Comparison of ENCODE assay signal across 17 cellular contexts in genomic region chr7:55050286-55050685, GRCh38. TPM values are rescaled to one million over a fixed set of nuclear protein-coding genes. Genes with fewer than 3 reads are reported as not detected.
DNase-seq lines count a peak whose midpoint lies in the region; ATAC-seq and TF ChIP-seq lines count a peak whose summit lies in the region.
"Had no signal": no experiment of that assay in that cellular context is flagged by ENCODE, and none has a peak within 500 bp of the region (broad histone marks: within the 10 kb centered on the region; RNA-seq: fewer than 3 reads in every experiment).

No MANE protein-coding gene starts in this region.

- no peak overlapping the region for H4K5ac ChIP-seq in IMR-90 (ENCODE audit: low read depth, low read length)

- no peak overlapping the region for H3K56ac ChIP-seq in IMR-90 (ENCODE audit: extremely low read depth, insufficient read depth, low read length)

- H2AFZ ChIP-seq in IMR-90 (replicated peaks; ENCODE audit: low read length, poor library complexity), result no peak overlapping the region
- H2AFZ ChIP-seq: GM23248 had no signal

- POLR2A ChIA-PET in IMR-90 (lab: Charles Lee; ENCODE audit: unreplicated experiment), result no interaction called here

- no peak overlapping the region for H3K4me3 ChIP-seq in IMR-90 (ENCODE audit: insufficient read depth, low read depth, low read length)
- no peak overlapping the region for H3K4me3 ChIP-seq in RWPE2 (ENCODE audit: severe bottlenecking)
- H3K4me3 ChIP-seq in left ventricle myocardium inferior, result no peak overlapping the region
- H3K4me3 ChIP-seq: GM23248, MG63, stomach had no signal

- no peak overlapping the region for H3K9ac ChIP-seq in IMR-90 (ENCODE audit: low read depth, low read length)
- H3K9ac ChIP-seq: GM23248 had no signal

- no peak overlapping the region for H3K4me2 ChIP-seq in IMR-90 (ENCODE audit: low read depth, low read length)

- in situ Hi-C loops in IMR-90 (cut with MboI; ENCODE audit: low sequenced_read_pairs), result no loop called here

- peak overlapping the region in 1 of 2 experiments; percentile 42; a peak in 1 of 4 replicates for H4K8ac ChIP-seq in IMR-90 (ENCODE audit: low read depth in 2 of 2, low read length in 2 of 2)

- peak overlapping the region; percentile 37; the same call in 1 of the 2 replicates for H3K4ac ChIP-seq in IMR-90 (ENCODE audit: low read depth, low read length)

- 90% methylated on average over 2 of the region's 5 CpGs; no CpG with 5 or more reads in 1 of the 2 experiments for WGBS in IMR-90 (ENCODE audit: extremely low coverage in 2 of 2, insufficient read length in 1 of 2), 2 experiments

- peaks cover 41% of the 10 kb centered on the region for H3K9me1 ChIP-seq in IMR-90 (ENCODE audit: insufficient read depth, low read length)

- TF ChIP-seq POLR2A in IMR-90 (IDR thresholded peaks at IDR 0.05; ENCODE audit: low read depth, low read length), result no peak
- TF ChIP-seq POLR2A in erythroblast (IDR thresholded peaks at IDR 0.05; ENCODE audit: low read length), result no peak

- H3K9me3 ChIP-seq in IMR-90 (ENCODE audit: control insufficient read depth, insufficient read depth, low read length) (no peaks in the 10 kb centered on the region), RWPE2 (ENCODE audit: severe bottlenecking) (no peaks in the 10 kb centered on the region), left ventricle myocardium inferior (replicated peaks) (no peaks in the 10 kb centered on the region)
- H3K9me3 ChIP-seq: MG63, stomach had no signal

- H4K91ac ChIP-seq in IMR-90 (ENCODE audit: insufficient read depth, low read depth, low read length), result no peak overlapping the region

- H2BK15ac ChIP-seq in IMR-90 (ENCODE audit: low read depth, low read length), result no peak overlapping the region; the same call in 2 of the 3 replicates

- H3K14ac ChIP-seq in IMR-90 (replicated peaks; ENCODE audit: low read depth, low read length), result peak overlapping the region; percentile 47; the same call in 1 of the 2 replicates

- no peak overlapping the region for H3K18ac ChIP-seq in IMR-90 (ENCODE audit: low read depth, low read length)

- H3K27me3 ChIP-seq in IMR-90 (ENCODE audit: control insufficient read depth, insufficient read depth, low read length) (no peaks in the 10 kb centered on the region), RWPE2 (ENCODE audit: insufficient read depth, poor library complexity, severe bottlenecking) (no peaks in the 10 kb centered on the region), left ventricle myocardium inferior (ENCODE audit: low read depth) (no peaks in the 10 kb centered on the region)
- H3K27me3 ChIP-seq: MG63, stomach had no signal

- peaks cover 42% of the 10 kb centered on the region for H3K4me1 ChIP-seq in IMR-90 (ENCODE audit: control insufficient read depth, insufficient read depth, low read length)
- peaks cover 96% of the 10 kb centered on the region for H3K4me1 ChIP-seq in RWPE2 (ENCODE audit: insufficient read depth, poor library complexity, severe bottlenecking)
- H3K4me1 ChIP-seq in left ventricle myocardium inferior, result peaks cover 54% of the 10 kb centered on the region

- H3K27ac ChIP-seq in IMR-90 (ENCODE audit: insufficient read depth, low read length) (0 out of 2 replicates have a peak overlapping the region, but pooled peaks have one; percentile 13), RWPE2 (ENCODE audit: poor library complexity, severe bottlenecking) (peak overlapping the region; percentile 96), left ventricle myocardium inferior (replicated peaks) (no peak overlapping the region)
- H3K27ac ChIP-seq: GM23248, stomach had no signal

- H3K36me3 ChIP-seq in IMR-90 (ENCODE audit: control insufficient read depth, insufficient read depth, low read length) (peaks cover 2% of the 10 kb centered on the region; the same call in 1 of the 2 replicates), RWPE2 (ENCODE audit: low read depth) (peaks cover 86% of the 10 kb centered on the region), left ventricle myocardium inferior (no peaks in the 10 kb centered on the region)
- H3K36me3 ChIP-seq: stomach had no signal

- H4K20me1 ChIP-seq in IMR-90 (ENCODE audit: insufficient read depth, low read length), result peaks cover 49% of the 10 kb centered on the region

- dilution Hi-C loops in IMR-90 (cut with HindIII; ENCODE audit: low sequenced_read_pairs, unreplicated experiment), result no loop called here

- CTCF ChIA-PET in IMR-90 (lab: Yijun Ruan, JAX), result no interaction called here

- TF ChIP-seq CTCF in IMR-90 (conservative IDR thresholded peaks at IDR 0.05; ENCODE audit: low read depth, low read length), result no peak
- no peak for TF ChIP-seq CTCF in RWPE2 (IDR thresholded peaks at IDR 0.05; ENCODE audit: poor library complexity, severe bottlenecking)
- TF ChIP-seq CTCF in left ventricle myocardium inferior (IDR thresholded peaks at IDR 0.05; ENCODE audit: borderline replicate concordance), result no peak

- intact Hi-C loops in IMR-90 (cut with micrococcal nuclease) (no loop called here), left ventricle myocardium inferior (cut with micrococcal nuclease) (no loop called here)

- no TSS peak for BruUV-seq in IMR-90 (replicated peaks; lab: Mats Ljungman, UMichigan)

- no peak overlapping the region; the same call in 1 of the 2 replicates for H2AK5ac ChIP-seq in IMR-90 (ENCODE audit: low read depth, low read length)

- H2BK20ac ChIP-seq in IMR-90 (ENCODE audit: low read depth, low read length), result 0 out of 2 replicates have a peak overlapping the region, but pooled peaks have one; percentile 20

- no peak overlapping the region for H2BK120ac ChIP-seq in IMR-90 (ENCODE audit: low read depth, low read length)

- DNase-seq in ELR (ENCODE audit: low read depth) (peak; percentile 58), IMR-90 (no peak), RWPE2 (ENCODE audit: low spot score) (no peak), medulla oblongata (ENCODE audit: extremely low spot score) (peak; percentile 58), left ventricle myocardium inferior (no peak), erythroblast (lab: John Stamatoyannopoulos, UW) (no peak)
- DNase-seq in central memory CD4-positive, alpha-beta T cell, result no peak
- DNase-seq: activated B cell treated with CpG ODN at 0.5 μM for 24 hours; CD8-positive, alpha-beta memory T cell; endodermal cell; GM23248; MG63; NCI-H774; stomach had no signal

- ATAC-seq in IMR-90 (ENCODE audit: low read depth) (no peak), RWPE2 (ENCODE audit: low read depth) (no peak), HG03521 (IDR thresholded peaks at IDR 0.05; ENCODE audit: unreplicated experiment) (no peak)
- ATAC-seq: left lobe of liver; natural killer cell treated with Interleukin-12 subunit alpha and Interleukin-12 subunit beta and Interleukin-15 and Interleukin-18, amount 100 ng/mL, for 72 hours had no signal

- H3K79me1 ChIP-seq in IMR-90 (ENCODE audit: low read depth in 1 of 2, low read length in 2 of 2), result peaks cover 59 to 96% of the 10 kb centered on the region in 2 experiments

- 0 out of 2 replicates have a peak overlapping the region, but pooled peaks have one; percentile 53 for H3K23ac ChIP-seq in IMR-90 (ENCODE audit: low read depth, low read length)

- peak overlapping the region; percentile 15 for H2BK5ac ChIP-seq in IMR-90 (ENCODE audit: low read depth, low read length, poor library complexity, severe bottlenecking)

- no peak overlapping the region for H2AK9ac ChIP-seq in IMR-90 (replicated peaks; ENCODE audit: low read depth, low read length, poor library complexity)

- TF ChIP-seq RAD21 in IMR-90 (IDR thresholded peaks at IDR 0.05; ENCODE audit: low read length), result no peak

TF ChIP-seq in IMR-90, 13 proteins besides CTCF, POLR2A, EP300 and RAD21:
- no peak for TF ChIP-seq NFE2L2 (IDR thresholded peaks at IDR 0.05; ENCODE audit: low read depth, low read length)
- no peak for TF ChIP-seq RCOR1 (IDR thresholded peaks at IDR 0.05; ENCODE audit: insufficient replicate concordance, low read length)
- no peak for TF ChIP-seq MAZ (IDR thresholded peaks at IDR 0.05; ENCODE audit: borderline replicate concordance, low read depth, low read length)
- TF ChIP-seq BHLHE40 (IDR thresholded peaks at IDR 0.05; ENCODE audit: low read depth, low read length), result no peak

RNA-seq across cellular contexts. Expression of gene EGFR, which starts 31.5 kb away (rescaled TPM):
- total RNA-seq in IMR-90 (2012; rRNA removed) (60.4 and 63.9 TPM in 2 replicates), left ventricle myocardium inferior (6.1 TPM)
- 36.9 and 37.8 TPM in 2 replicates for polyA plus RNA-seq in IMR-90 (2012; rRNA removed)
- 24.8 and 27.5 TPM in 2 replicates for polyA plus RNA-seq in IMR-90 (2012; cell fraction: cytosol; rRNA removed)
- polyA plus RNA-seq in IMR-90 (2012; cell fraction: nucleus; rRNA removed; ENCODE audit: low replicate concordance), result 66.1 and 93.0 TPM in 2 replicates
- total RNA-seq: activated B cell treated with CpG ODN at 0.5 μM for 24 hours; CD8-positive, alpha-beta memory T cell; natural killer cell treated with Interleukin-12 subunit alpha and Interleukin-12 subunit beta and Interleukin-15 and Interleukin-18, amount 100 ng/mL, for 72 hours had no signal
- polyA plus RNA-seq: CD8-positive, alpha-beta memory T cell had no signal

Comparison
In these comparisons a context has a peak if more than half of its experiments do, and no peak if none do; other contexts are left out.
1. DNase-seq: peak in ELR (single experiment) and medulla oblongata (single experiment); none in IMR-90 (single experiment), RWPE2 (single experiment), central memory CD4-positive, alpha-beta T cell (single experiment), left ventricle myocardium inferior (single experiment) and erythroblast (0 of 2).